18 cellular contexts compared by ENCODE assay signal in genomic region chr13:36001561-36001960, GRCh38.
"Had no signal": no experiment of that assay in that cellular context is flagged by ENCODE, and none has a peak within 500 bp of the region (broad histone marks: within the 10 kb centered on the region; RNA-seq: fewer than 3 reads in every experiment).

No MANE protein-coding gene starts in this region.

- DNase-seq: colonic mucosa; cortex of kidney; dermis blood vessel endothelial cell; dorsolateral prefrontal cortex; effector CD4-positive, alpha-beta T cell; effector CD8-positive, alpha-beta T cell; effector memory CD4-positive, alpha-beta T cell; effector memory CD8-positive, alpha-beta T cell; endodermal cell; erythroblast; esophagus squamous epithelium; foreskin fibroblast; foreskin keratinocyte; gastrocnemius medialis; glutamatergic neuron; head of caudate nucleus; heart left ventricle; heart right ventricle had no signal
